In genomic region chr1:151281225-151281968, GRCh38 we compare ENCODE assay signal across 1 cellular context.
TF ChIP-seq lines count a peak whose summit lies in the region.

No MANE protein-coding gene starts in this region.

TF ChIP-seq in HEK293, 187 proteins besides CTCF, POLR2A, EP300 and RAD21 (continued from another document and continues in another):
- TF ChIP-seq PATZ1 (tag by site-specific recombination; IDR thresholded peaks at IDR 0.05): peak; percentile 97
- TF ChIP-seq ZNF692 (tag by site-specific recombination; IDR thresholded peaks at IDR 0.05): peak; percentile 100
- TF ChIP-seq BCL11B (tag by site-specific recombination; IDR thresholded peaks at IDR 0.05; ENCODE audit: low read depth): peak; percentile 98
- peak; percentile 99 for TF ChIP-seq IKZF3 (tag by site-specific recombination; IDR thresholded peaks at IDR 0.05)
- TF ChIP-seq ZNF785 (tag by site-specific recombination; IDR thresholded peaks at IDR 0.05): peak; percentile 90; the same call in 1 of the 2 replicates
- peak; percentile 39; the same call in 1 of the 2 replicates for TF ChIP-seq ZNF366 (tag by site-specific recombination; conservative IDR thresholded peaks at IDR 0.05)
- peak; percentile 96 for TF ChIP-seq HIC1 (tag by site-specific recombination; IDR thresholded peaks at IDR 0.05)
- TF ChIP-seq ZBTB44 (tag by site-specific recombination; IDR thresholded peaks at IDR 0.05): peak; percentile 67; the same call in 1 of the 2 replicates
- TF ChIP-seq ZBTB1 (tag by site-specific recombination; IDR thresholded peaks at IDR 0.05): 0 out of 2 replicates have a peak, but pooled peaks have one; percentile 65
- peak; percentile 82 for TF ChIP-seq ZNF600 (tag by site-specific recombination; IDR thresholded peaks at IDR 0.05)
- TF ChIP-seq ZNF280D (tag by site-specific recombination; IDR thresholded peaks at IDR 0.05): peak; percentile 74; the same call in 1 of the 2 replicates
- TF ChIP-seq ZNF580 (tag by site-specific recombination; IDR thresholded peaks at IDR 0.05): peak; percentile 89
- TF ChIP-seq ZFP37 (tag by site-specific recombination; IDR thresholded peaks at IDR 0.05): peak; percentile 90
- no peak for TF ChIP-seq ZNF362 (tag by site-specific recombination; IDR thresholded peaks at IDR 0.05)
- peak; percentile 88 for TF ChIP-seq PRDM10 (tag by site-specific recombination; IDR thresholded peaks at IDR 0.05)
- TF ChIP-seq ZBTB11 (tag by site-specific recombination; conservative IDR thresholded peaks at IDR 0.05; ENCODE audit: low read depth): peak; percentile 76
- peak; percentile 51; the same call in 1 of the 2 replicates for TF ChIP-seq ZNF18 (tag by site-specific recombination; IDR thresholded peaks at IDR 0.05)
- TF ChIP-seq ZNF518A (tag by site-specific recombination; conservative IDR thresholded peaks at IDR 0.05; ENCODE audit: low read depth): 0 out of 2 replicates have a peak, but pooled peaks have one; percentile 25
